In genomic region chr11:36292311-36292722, GRCh38 we compare ENCODE assay signal across 8 cellular contexts. TPM values are rescaled to one million over a fixed set of nuclear protein-coding genes. Genes with fewer than 3 reads are reported as not detected.
DNase-seq lines count a peak whose midpoint lies in the region; ATAC-seq and TF ChIP-seq lines count a peak whose summit lies in the region.

No MANE protein-coding gene starts in this region.

- H3K27me3 ChIP-seq in heart left ventricle: no peaks in the 10 kb centered on the region

- H3K27ac ChIP-seq in heart left ventricle: no peak overlapping the region

- 23 to 29% (median 29%) methylated on average over 4 of the region's 4 CpGs for WGBS in heart left ventricle, 4 donors

- H3K36me3 ChIP-seq in heart left ventricle: no peaks in the 10 kb centered on the region

- no peak for ATAC-seq in heart left ventricle
- no peak for ATAC-seq in Right ventricle myocardium inferior
- ATAC-seq in HG02798 (IDR thresholded peaks at IDR 0.05; ENCODE audit: poor library complexity, unreplicated experiment): peak; percentile 23
- ATAC-seq in HG03139 (IDR thresholded peaks at IDR 0.05; ENCODE audit: unreplicated experiment): no peak
- no peak for ATAC-seq in HG02678 (IDR thresholded peaks at IDR 0.05; ENCODE audit: unreplicated experiment)

- intact Hi-C loops in heart left ventricle (cut with DNase I): loop anchor here (2.0 to 5.0 kb wide), 3 partner anchors 185 to 200 kb away; no protein-coding TSS in a partner anchor
- intact Hi-C loops in Right ventricle myocardium inferior (cut with DNase I): loop anchor here (5.0 kb wide), 2 partner anchors 185 to 200 kb away; no protein-coding TSS in a partner anchor

- peaks cover 0 to 22% (median 10%) of the 10 kb centered on the region in 12 donors for H3K4me1 ChIP-seq in heart left ventricle

- no peak for TF ChIP-seq POLR2A in heart left ventricle (IDR thresholded peaks at IDR 0.05)

- TF ChIP-seq CTCF in heart left ventricle (IDR thresholded peaks at IDR 0.05) (peak in 11 of 12 donors; percentile 31 to 63 (median 54)), cardiac fibroblast (IDR thresholded peaks at IDR 0.05; ENCODE audit: low read depth, low read length) (peak; percentile 39)

- H3K9me3 ChIP-seq in heart left ventricle: no peaks in the 10 kb centered on the region

- DNase-seq in heart left ventricle (no peak), Right ventricle myocardium inferior (ENCODE audit: missing footprints) (no peak), NCI-H82 treated with DMSO at 0.1 percent for 48 hours (lab: John Stamatoyannopoulos, UW; ENCODE audit: unreplicated experiment) (peak; percentile 1), cardiac fibroblast (ENCODE audit: low read depth in 2 of 2) (peak; percentile 63 to 73), lung microvascular endothelial cell (ENCODE audit: low read depth in 2 of 2) (peak; percentile 40 to 54)

- no peak overlapping the region for H3K4me3 ChIP-seq in heart left ventricle
- H3K4me3 ChIP-seq in cardiac fibroblast (replicated peaks in 1 of 2; ENCODE audit: low read depth in 2 of 2, low read length in 2 of 2): no peak overlapping the region

RNA-seq across cellular contexts. Expression of gene COMMD9, which starts 3.1 kb away (rescaled TPM):
- total RNA-seq in heart left ventricle (10 to 100 TPM; 39.0 to 92.4 (median 59.4) TPM), Right ventricle myocardium inferior (56.0 TPM), lung microvascular endothelial cell (12.5 and 17.0 TPM in 2 replicates)
- 10 to 100 TPM; 43.1 to 46.4 TPM for polyA plus RNA-seq in heart left ventricle

RNA-seq across cellular contexts. Expression of gene PRR5L, which starts 3.8 kb away (rescaled TPM):
- 10 to 100 TPM in 1 of 9 donors, 1 to 10 TPM in 6, under 1 TPM in 2; 0.67 to 17.8 (median 3.1) TPM for total RNA-seq in heart left ventricle
- 1 to 10 TPM in 1 of 2 donors, under 1 TPM in 1; 0.61 to 3.3 TPM for polyA plus RNA-seq in heart left ventricle
- 1.6 TPM for total RNA-seq in Right ventricle myocardium inferior
- total RNA-seq in lung microvascular endothelial cell: 3.0 and 6.5 TPM in 2 replicates

Comparison
In these comparisons a context has a peak if more than half of its experiments do, and no peak if none do; other contexts are left out.
1. DNase-seq: peak in NCI-H82 treated with DMSO at 0.1 percent for 48 hours (single experiment), cardiac fibroblast (2 of 2) and lung microvascular endothelial cell (2 of 2); none in heart left ventricle (0 of 5) and Right ventricle myocardium inferior (single experiment).